ENCODE assay signal across 10 cellular contexts in the genomic region with DNA sequence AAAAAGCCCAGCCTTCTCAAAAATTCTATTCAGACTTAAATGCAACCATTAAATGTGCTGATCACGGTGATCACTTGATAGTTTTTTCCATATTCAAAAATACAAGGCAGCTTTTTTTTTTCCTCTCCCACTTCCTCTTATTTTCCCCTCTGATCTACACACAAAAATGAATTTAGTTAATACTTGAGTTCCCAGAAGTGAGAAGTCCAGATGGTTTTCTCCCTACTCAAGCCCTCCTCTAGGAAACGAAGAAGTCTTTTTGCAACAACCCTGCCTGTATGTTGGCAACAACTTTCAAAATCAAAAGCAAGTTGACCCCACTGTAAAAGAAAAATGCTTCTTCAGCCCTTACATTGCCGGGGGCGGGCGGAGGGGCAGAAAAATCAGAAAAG. TPM values are rescaled to one million over a fixed set of nuclear protein-coding genes. Genes with fewer than 3 reads are reported as not detected.
DNase-seq lines count a peak whose midpoint lies in the region; ATAC-seq, FAIRE-seq and TF ChIP-seq lines count a peak whose summit lies in the region.
"Had no signal": no experiment of that assay in that cellular context is flagged by ENCODE, and none has a peak within 500 bp of the region (broad histone marks: within the 10 kb centered on the region; RNA-seq: fewer than 3 reads in every experiment).

No MANE protein-coding gene starts in this region.

- H3K9me3 Mint-ChIP-seq in astrocyte (ENCODE audit: unreplicated experiment) = no peaks in the 10 kb centered on the region

- H3K36me3 ChIP-seq in BLaER1 treated with 17β-estradiol and CSF1 and Interleukin-3, amounts not matched to agents 10 nM and 100 nM = peaks cover 0 to 12% (median 0%) of the 10 kb centered on the region in 11 experiments; a peak in 8 of 22 replicates
- no peaks in the 10 kb centered on the region for H3K36me3 ChIP-seq in astrocyte (ENCODE audit: insufficient read depth, low read length)
- no peaks in the 10 kb centered on the region for H3K36me3 ChIP-seq in osteoblast (ENCODE audit: insufficient read depth, low read length)

- H3K27me3 ChIP-seq in BLaER1 treated with 17β-estradiol and CSF1 and Interleukin-3, amounts not matched to agents 10 nM and 100 nM = no peaks in the 10 kb centered on the region
- H3K27me3 ChIP-seq in astrocyte (ENCODE audit: insufficient read depth, low read length) (no peaks in the 10 kb centered on the region), osteoblast (ENCODE audit: insufficient read depth, low read length) (no peaks in the 10 kb centered on the region)

- ATAC-seq in GM19351 (IDR thresholded peaks at IDR 0.05; ENCODE audit: unreplicated experiment) (no peak), GM21825 (IDR thresholded peaks at IDR 0.05; ENCODE audit: unreplicated experiment) (no peak)

- in situ Hi-C loops in KBM-7 (cut with MboI; ENCODE audit: low pct_unique_long_range_greater_than_20kb, low sequenced_read_pairs) = no loop called here

- peaks cover 0 to 8% (median 6%) of the 10 kb centered on the region in 11 experiments; a peak in 12 of 22 replicates for H3K9me3 ChIP-seq in BLaER1 treated with 17β-estradiol and CSF1 and Interleukin-3, amounts not matched to agents 10 nM and 100 nM (replicated peaks in 1 of 11)
- H3K9me3 ChIP-seq in astrocyte (ENCODE audit: insufficient read depth, low read depth, low read length) (no peaks in the 10 kb centered on the region), osteoblast (ENCODE audit: low read depth, low read length) (no peaks in the 10 kb centered on the region)

- no peak for FAIRE-seq in astrocyte (lab: Jason Lieb, UNC)
- FAIRE-seq: TTC549 had no signal

- TF ChIP-seq CTCF in astrocyte (IDR thresholded peaks at IDR 0.05; ENCODE audit: insufficient read depth, low read depth, low read length) (no peak), osteoblast (IDR thresholded peaks at IDR 0.05; ENCODE audit: extremely low read depth, low read depth, low read length) (no peak)

- peak overlapping the region; percentile 82 to 95 (median 89) for H3K4me2 ChIP-seq in BLaER1 treated with 17β-estradiol and CSF1 and Interleukin-3, amounts not matched to agents 10 nM and 100 nM
- H3K4me2 ChIP-seq in astrocyte (ENCODE audit: low read length) (no peak overlapping the region), osteoblast (ENCODE audit: insufficient read depth, low read length) (no peak overlapping the region)

- DNase-seq in KBM-7 = peak; percentile 51
- no peak for DNase-seq in astrocyte (ENCODE audit: low read depth)
- no peak for DNase-seq in osteoblast (ENCODE audit: insufficient read length, low spot score, missing footprints)
- DNase-seq in NCI-H510A treated with DMSO at 0.1 percent for 48 hours (lab: John Stamatoyannopoulos, UW) = no peak
- no peak for DNase-seq in NCI-H510A (lab: John Stamatoyannopoulos, UW)
- DNase-seq: NCI-H146 had no signal

- no peaks in the 10 kb centered on the region for H4K20me1 ChIP-seq in BLaER1 treated with 17β-estradiol and CSF1 and Interleukin-3, amounts not matched to agents 10 nM and 100 nM
- H4K20me1 ChIP-seq in astrocyte (ENCODE audit: insufficient read depth, low read length) (no peaks in the 10 kb centered on the region), osteoblast (ENCODE audit: insufficient read depth, low read length) (no peaks in the 10 kb centered on the region)

- peak overlapping the region; percentile 95 for H3K27ac Mint-ChIP-seq in astrocyte (ENCODE audit: unreplicated experiment)

- H3K4me1 ChIP-seq in BLaER1 treated with 17β-estradiol and CSF1 and Interleukin-3, amounts not matched to agents 10 nM and 100 nM = peaks cover 68 to 96% (median 81%) of the 10 kb centered on the region in 10 experiments
- peaks cover 32% of the 10 kb centered on the region for H3K4me1 ChIP-seq in astrocyte (ENCODE audit: insufficient read depth, low read length)
- peaks cover 60% of the 10 kb centered on the region for H3K4me1 ChIP-seq in osteoblast (ENCODE audit: insufficient read depth, low read length)

- H3K4me3 Mint-ChIP-seq in astrocyte (ENCODE audit: unreplicated experiment) = no peak overlapping the region

- H3K79me2 ChIP-seq in astrocyte (ENCODE audit: insufficient read depth, low read length) (peaks cover 75% of the 10 kb centered on the region), osteoblast (ENCODE audit: insufficient read depth, low read length) (peaks cover 75% of the 10 kb centered on the region)

- H2AFZ ChIP-seq in astrocyte (ENCODE audit: low read depth, low read length) = no peak overlapping the region
- H2AFZ ChIP-seq in osteoblast (ENCODE audit: low read length) = no peak overlapping the region

- peak overlapping the region; percentile 89 to 98 (median 96) for H3K27ac ChIP-seq in BLaER1 treated with 17β-estradiol and CSF1 and Interleukin-3, amounts not matched to agents 10 nM and 100 nM
- H3K27ac ChIP-seq in astrocyte (ENCODE audit: low read depth, low read length) (no peak overlapping the region), osteoblast (ENCODE audit: low read depth, low read length) (peak overlapping the region; percentile 68)

- peak overlapping the region in 7 of 10 experiments; percentile 2 to 38 (median 24); a peak in 5 of 20 replicates for H3K4me3 ChIP-seq in BLaER1 treated with 17β-estradiol and CSF1 and Interleukin-3, amounts not matched to agents 10 nM and 100 nM
- H3K4me3 ChIP-seq in astrocyte (ENCODE audit: insufficient read depth, low read depth, low read length) (no peak overlapping the region), osteoblast (ENCODE audit: insufficient read depth, low read length) (no peak overlapping the region)

- peaks cover 8% of the 10 kb centered on the region for H3K36me3 Mint-ChIP-seq in astrocyte (ENCODE audit: low read depth, unreplicated experiment)

- H3K9ac ChIP-seq in BLaER1 treated with 17β-estradiol and CSF1 and Interleukin-3, amounts not matched to agents 10 nM and 100 nM = peak overlapping the region; percentile 75 to 92 (median 83)
- no peak overlapping the region for H3K9ac ChIP-seq in astrocyte (ENCODE audit: low read length)

- no peaks in the 10 kb centered on the region for H3K27me3 Mint-ChIP-seq in astrocyte (ENCODE audit: low read depth, unreplicated experiment)

- peaks cover 73% of the 10 kb centered on the region for H3K4me1 Mint-ChIP-seq in astrocyte (ENCODE audit: low read depth, unreplicated experiment)

RNA-seq across cellular contexts. Expression of a gene that starts 24.3 kb away (rescaled TPM):
- total RNA-seq in astrocyte (38.6 and 43.2 TPM in 2 replicates), osteoblast (16.8 and 21.0 TPM in 2 replicates)

Comparison
In these comparisons a context has a peak if more than half of its experiments do, and no peak if none do; other contexts are left out.
1. H3K4me2 ChIP-seq: peak in BLaER1 treated with 17β-estradiol and CSF1 and Interleukin-3, amounts not matched to agents 10 nM and 100 nM (11 of 11); none in astrocyte (single experiment) and osteoblast (single experiment).
2. H3K4me3 ChIP-seq: peak in BLaER1 treated with 17β-estradiol and CSF1 and Interleukin-3, amounts not matched to agents 10 nM and 100 nM (7 of 10); none in astrocyte (single experiment) and osteoblast (single experiment).